In the genomic region with DNA sequence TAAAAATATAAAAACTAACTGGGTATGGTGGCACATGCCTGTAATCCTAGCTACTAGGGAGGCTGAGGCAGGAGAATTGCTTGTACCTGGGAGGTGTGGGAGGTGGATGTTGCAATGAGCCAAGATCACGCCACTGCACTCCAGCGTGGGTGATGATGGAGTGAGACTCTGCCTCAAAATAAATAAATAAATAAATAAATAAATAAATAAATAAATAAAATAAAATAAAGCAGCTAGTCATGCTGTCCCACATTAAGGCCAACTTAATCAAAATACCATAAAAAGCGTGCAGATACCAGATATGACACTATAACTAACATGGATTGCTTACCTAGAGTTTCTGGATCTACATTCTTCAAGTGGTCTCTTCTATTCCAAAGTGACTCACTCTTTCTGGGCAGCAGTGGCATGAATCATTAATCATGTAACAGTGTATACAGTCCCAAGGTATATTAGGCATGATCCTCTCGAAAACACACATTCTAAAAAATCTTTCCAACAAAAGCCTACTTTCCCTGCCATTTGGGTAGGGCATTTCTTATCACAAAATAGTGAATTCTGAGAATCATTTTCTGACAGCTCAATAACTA, we compare ENCODE assay signal across 20 cellular contexts.
"Had no signal": no experiment of that assay in that cellular context is flagged by ENCODE, and none has a peak within 500 bp of the region (broad histone marks: within the 10 kb centered on the region; RNA-seq: fewer than 3 reads in every experiment).

No MANE protein-coding gene starts in this region.

- H3K36me3 ChIP-seq: tibial nerve had no signal

- DNase-seq: activated CD4-positive, alpha-beta T cell treated with anti-CD3 and anti-CD28 coated beads for 4 hours; activated CD8-positive, alpha-beta memory T cell treated with anti-CD3 and anti-CD28 coated beads, Interleukin-2, amount 50 U/mL, for 4 hours; activated CD8-positive, alpha-beta T cell treated with anti-CD3 and anti-CD28 coated beads for 36 hours; aorta; central memory CD4-positive, alpha-beta T cell; effector CD8-positive, alpha-beta T cell; erythroblast; hippocampal formation; kidney glomerular epithelial cell; mucosa of descending colon; natural killer cell; right cardiac atrium; stimulated activated CD4-positive, alpha-beta T cell treated with anti-CD3 and anti-CD28 coated beads, Interleukin-1b, Interleukin-23, amount 100 ng/mL, for 48 hours; T-helper 9 cell had no signal

- ATAC-seq: activated CD8-positive, alpha-beta T cell treated with anti-CD3 and anti-CD28 coated beads for 36 hours; mucosa of descending colon; natural killer cell; right cardiac atrium; stimulated activated memory B cell treated with anti-CD40 and anti-IgM and Interleukin-4, amounts not matched to agents 10 μg/mL and 1 μg/mL and 100 μg/mL, for 72 hours had no signal

- H3K9me3 ChIP-seq: mucosa of descending colon, tibial nerve had no signal

- H3K27ac ChIP-seq: coronary artery, tibial nerve, VCaP had no signal

- H3K4me2 ChIP-seq: smooth muscle cell had no signal

- H3K4me3 ChIP-seq: coronary artery, lung, mucosa of descending colon, smooth muscle cell, tibial nerve had no signal

- H3K27me3 ChIP-seq: tibial nerve had no signal

- H3K4me1 ChIP-seq: tibial nerve had no signal
